15 cellular contexts compared by ENCODE assay signal in the genomic region with DNA sequence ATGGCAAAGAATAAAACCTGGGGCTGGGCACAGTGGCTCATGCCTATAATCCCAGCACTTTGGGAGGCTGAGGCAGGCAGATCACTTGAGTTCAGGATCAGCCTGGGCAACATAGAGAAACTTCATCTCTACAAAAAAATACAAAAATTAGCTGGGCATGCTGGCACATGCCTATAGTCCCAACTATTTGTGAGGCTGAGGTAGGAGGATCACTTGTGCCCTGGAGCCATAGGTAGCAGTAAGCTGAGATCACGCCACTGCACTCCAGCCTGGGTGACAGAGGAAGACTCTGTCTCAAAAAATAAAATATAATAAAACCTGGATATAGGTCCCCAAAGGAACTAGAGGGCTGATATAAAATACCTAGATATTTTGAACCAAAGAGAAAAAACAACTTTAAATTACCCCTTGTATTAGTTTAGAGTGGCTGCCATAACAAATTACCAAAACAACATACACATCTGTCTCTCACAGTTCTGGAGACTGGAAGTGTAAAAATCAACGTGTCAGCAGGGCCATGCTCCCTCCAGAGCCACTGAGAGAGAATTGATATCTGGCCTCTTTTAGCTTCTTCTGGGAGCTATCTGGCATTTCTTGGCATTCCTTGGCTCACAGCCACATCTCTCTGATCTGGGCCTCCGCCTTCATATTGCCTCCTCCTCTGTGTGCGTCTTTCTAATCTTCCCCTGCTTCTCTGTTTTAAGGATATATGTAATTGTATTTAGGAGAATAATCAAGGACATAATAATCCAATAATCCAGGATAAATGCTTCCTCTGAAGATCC.
"Had no signal": no experiment of that assay in that cellular context is flagged by ENCODE, and none has a peak within 500 bp of the region (broad histone marks: within the 10 kb centered on the region; RNA-seq: fewer than 3 reads in every experiment).

No MANE protein-coding gene starts in this region.

- H3K27me3 ChIP-seq: esophagus muscularis mucosa, right atrium auricular region, suprapubic skin had no signal

- H3K36me3 ChIP-seq: esophagus muscularis mucosa, prostate gland, right atrium auricular region, suprapubic skin had no signal

- H3K27ac ChIP-seq: coronary artery, esophagus muscularis mucosa, prostate gland, right atrium auricular region, skin epidermis, suprapubic skin had no signal

- H3K4me1 ChIP-seq: esophagus muscularis mucosa, prostate gland, right atrium auricular region, suprapubic skin had no signal

- H3K9me3 ChIP-seq: esophagus muscularis mucosa, prostate gland, right atrium auricular region, suprapubic skin had no signal

- ATAC-seq: activated CD8-positive, alpha-beta T cell treated with anti-CD3 and anti-CD28 coated beads, Interleukin-2, amount 10 ng/mL, durations not matched to agents 7 days and 5 days; stimulated activated naive CD8-positive, alpha-beta T cell treated with anti-CD3 and anti-CD28 coated beads, Interleukin-15, amount 100 ng/mL, for 72 hours had no signal

- DNase-seq: activated CD4-positive, alpha-beta T cell treated with anti-CD3 and anti-CD28 coated beads for 48 hours; activated CD4-positive, CD25-positive, alpha-beta regulatory T cell; activated CD8-positive, alpha-beta T cell treated with anti-CD3 and anti-CD28 coated beads, Interleukin-2, amount 10 ng/mL, durations not matched to agents 7 days and 5 days; activated naive CD4-positive, alpha-beta T cell treated with Interleukin-2 at 50 U/mL for 16 hours; activated naive CD8-positive, alpha-beta T cell treated with anti-CD3 and anti-CD28 coated beads, Interleukin-2, amount 10 ng/mL, durations not matched to agents 7 days and 5 days; activated T-cell treated with anti-CD3 and anti-CD28 coated beads, Interleukin-2, amount 50 U/mL, for 24 hours; occipital lobe; stimulated activated naive CD8-positive, alpha-beta T cell treated with anti-CD3 and anti-CD28 coated beads, Interleukin-15, amount 100 ng/mL, for 72 hours had no signal

- H3K4me3 ChIP-seq: coronary artery, esophagus muscularis mucosa, lung, prostate gland, right atrium auricular region, skin epidermis, suprapubic skin had no signal
